ENCODE assay signal across 9 cellular contexts in genomic region chr3:116445291-116445841, GRCh38. TPM values are rescaled to one million over a fixed set of nuclear protein-coding genes. Genes with fewer than 3 reads are reported as not detected.
DNase-seq lines count a peak whose midpoint lies in the region; ATAC-seq, FAIRE-seq and TF ChIP-seq lines count a peak whose summit lies in the region.
"Had no signal": no experiment of that assay in that cellular context is flagged by ENCODE, and none has a peak within 500 bp of the region (broad histone marks: within the 10 kb centered on the region; RNA-seq: fewer than 3 reads in every experiment).

Gene LSAMP, minus strand, starts transcription at chr3:116445487.

- no peaks in the 10 kb centered on the region for H3F3A ChIP-seq in neural cell (ENCODE audit: insufficient read depth, low read length, poor library complexity, severe bottlenecking)

- no peak for FAIRE-seq in HTR-8/SVneo (lab: Jason Lieb, UNC)
- FAIRE-seq: G401.6 had no signal

- H3K27ac ChIP-seq in neural cell (ENCODE audit: low read length), result peak within 1 kb of the TSS; percentile 21

- H3K9me2 ChIP-seq in neural cell (ENCODE audit: insufficient read depth, low read length), result no peaks in the 10 kb centered on the region

- no peaks in the 10 kb centered on the region for H3K27me3 ChIP-seq in neural cell (ENCODE audit: insufficient read depth, low read depth, low read length)

- ATAC-seq in HG02885 (IDR thresholded peaks at IDR 0.05; ENCODE audit: poor library complexity, unreplicated experiment), result no peak
- no peak for ATAC-seq in GM19351 (IDR thresholded peaks at IDR 0.05; ENCODE audit: unreplicated experiment)
- ATAC-seq in HG03521 (IDR thresholded peaks at IDR 0.05; ENCODE audit: unreplicated experiment), result no peak

- peaks cover 11% of the 10 kb centered on the region for H3K79me2 ChIP-seq in neural cell (replicated peaks; ENCODE audit: insufficient read depth, low read length)

- peak within 1 kb of the TSS; percentile 52 for H3K4me2 ChIP-seq in neural cell (ENCODE audit: low read length)

- TF ChIP-seq EP300 in neural cell (conservative IDR thresholded peaks at IDR 0.05; ENCODE audit: poor library complexity, severe bottlenecking), result no peak

- TF ChIP-seq RAD21 in neural cell (conservative IDR thresholded peaks at IDR 0.05), result no peak

- DNase-seq in C1 segment of cervical spinal cord (lab: John Stamatoyannopoulos, UW), result peak in 13 of 14 donors; percentile 36 to 87 (median 75)
- DNase-seq in NCI-H526 (lab: John Stamatoyannopoulos, UW), result peak; percentile 47 to 68
- peak; percentile 8 for DNase-seq in fibroblast of peridontal ligament (ENCODE audit: extremely low read depth)
- DNase-seq in HTR-8/SVneo (ENCODE audit: insufficient read length, low spot score), result no peak

- H3K4me3 ChIP-seq in neural cell (ENCODE audit: low read length), result peak within 1 kb of the TSS; percentile 72

- H3K36me3 ChIP-seq in neural cell (ENCODE audit: insufficient read depth, low read length), result no peaks in the 10 kb centered on the region

- H3K9me3 ChIP-seq in neural cell (ENCODE audit: low read length), result no peaks in the 10 kb centered on the region

- H3K9ac ChIP-seq in neural cell (ENCODE audit: low read length), result peak within 1 kb of the TSS; percentile 57

- H2AFZ ChIP-seq in neural cell (ENCODE audit: low read depth, low read length), result no peak within 1 kb of the TSS

- no peak for TF ChIP-seq CTCF in neural cell (IDR thresholded peaks at IDR 0.05; ENCODE audit: poor library complexity, severe bottlenecking)

- no peaks in the 10 kb centered on the region for H4K20me1 ChIP-seq in neural cell (ENCODE audit: insufficient read depth)

TF ChIP-seq in neural cell, 6 proteins besides CTCF, POLR2A, EP300 and RAD21:
- TF ChIP-seq SMC3 (conservative IDR thresholded peaks at IDR 0.05; ENCODE audit: poor library complexity) (peak; percentile 16), REST (IDR thresholded peaks at IDR 0.05; ENCODE audit: borderline replicate concordance) (peak; percentile 48), MXI1 (conservative IDR thresholded peaks at IDR 0.05; ENCODE audit: poor library complexity, severe bottlenecking) (no peak), TAF1 (IDR thresholded peaks at IDR 0.05; ENCODE audit: low read depth) (no peak), EZH2 (IDR thresholded peaks at IDR 0.05; ENCODE audit: borderline replicate concordance, insufficient read depth, low read length, poor library complexity, severe bottlenecking) (no peak), POLR2AphosphoS5 (IDR thresholded peaks at IDR 0.05) (no peak)

RNA-seq across cellular contexts. Expression of gene LSAMP, which starts in this region (rescaled TPM):
- 89.6 and 93.6 TPM in 2 replicates for polyA plus RNA-seq in neural cell
- 126 and 169 TPM in 2 replicates for polyA minus RNA-seq in neural cell
